ENCODE assay signal across 8 cellular contexts in the genomic region with DNA sequence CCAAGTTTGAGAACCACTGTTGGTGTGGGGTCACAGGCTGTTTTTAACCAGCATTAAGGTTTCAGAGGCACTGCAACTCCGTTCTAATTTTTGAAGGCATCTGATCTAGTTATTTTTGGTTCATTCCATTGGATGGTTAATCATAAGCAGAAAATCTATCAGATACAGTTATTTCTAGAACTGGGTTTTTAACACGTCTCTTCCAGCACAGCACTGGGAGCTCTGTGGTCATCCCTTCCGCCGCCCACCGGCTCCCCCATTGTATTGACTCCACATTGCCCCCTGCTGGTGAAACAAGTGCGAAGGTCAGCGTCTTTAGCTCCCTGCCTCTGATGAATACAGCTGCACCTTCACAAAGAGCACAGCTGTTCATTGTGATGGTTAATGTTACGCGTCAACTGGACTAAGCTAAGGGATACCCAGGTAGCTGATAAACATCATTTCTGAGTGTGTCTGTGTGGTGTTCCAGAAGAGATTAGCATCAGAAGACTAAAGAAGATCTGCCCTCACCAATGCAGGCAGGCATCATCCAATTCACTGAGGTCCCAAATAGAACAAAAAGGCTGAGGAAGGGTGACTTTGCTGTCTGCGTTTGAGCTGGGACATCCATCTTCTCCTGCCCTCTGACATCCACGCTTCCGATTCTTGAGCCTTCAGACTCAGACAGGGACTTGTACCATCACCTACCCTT. TPM values are rescaled to one million over a fixed set of nuclear protein-coding genes. Genes with fewer than 3 reads are reported as not detected.
DNase-seq lines count a peak whose midpoint lies in the region; ATAC-seq, FAIRE-seq and TF ChIP-seq lines count a peak whose summit lies in the region.

No MANE protein-coding gene starts in this region.

- peak overlapping the region; percentile 22; the same call in 1 of the 2 replicates for H2AFZ ChIP-seq in Loucy (ENCODE audit: low read length)

- H3K36me3 ChIP-seq in Loucy (ENCODE audit: insufficient read depth, low read length) (no peaks in the 10 kb centered on the region), endodermal cell (ENCODE audit: control insufficient read depth, insufficient read depth, low read length) (no peaks in the 10 kb centered on the region), tibial nerve (no peaks in the 10 kb centered on the region)

- no peaks in the 10 kb centered on the region for H4K20me1 ChIP-seq in Loucy (ENCODE audit: insufficient read depth, low read length, poor library complexity, severe bottlenecking)

- POLR2A ChIA-PET in naive thymus-derived CD8-positive, alpha-beta T cell (lab: Charles Lee) = no interaction called here

- H3K9me3 Mint-ChIP-seq in endodermal cell = no peaks in the 10 kb centered on the region
- peaks cover 0 to 6% (median 0%) of the 10 kb centered on the region in 9 donors for H3K9me3 Mint-ChIP-seq in naive thymus-derived CD8-positive, alpha-beta T cell

- H3K79me2 ChIP-seq in Loucy (ENCODE audit: insufficient read depth, low read length) = no peaks in the 10 kb centered on the region

- DNase-seq in ACHN (peak; percentile 50), GM12892 (ENCODE audit: insufficient read length) (peak; percentile 41), endodermal cell (peak; percentile 95), tibial nerve (ENCODE audit: low spot score in 2 of 2) (peak in 1 of 2 donors; percentile 57), DMS79 (lab: John Stamatoyannopoulos, UW) (no peak)
- peak; percentile 80 to 88 for DNase-seq in activated CD4-positive, alpha-beta T cell treated with anti-CD3 and anti-CD28 coated beads, Interleukin-2, amount 50 U/mL, for 48 hours
- DNase-seq in naive thymus-derived CD8-positive, alpha-beta T cell = peak; percentile 7 to 68 (median 38)

- 48 to 72% methylated on average over 6 to 12 of the region's 12 CpGs for WGBS in endodermal cell (ENCODE audit: insufficient coverage in 1 of 2, insufficient read length in 1 of 2), 2 experiments
- 30 to 42% methylated on average over 12 of the region's 12 CpGs for WGBS in tibial nerve, 2 donors

- H3K27ac Mint-ChIP-seq in endodermal cell = no peak overlapping the region
- H3K27ac Mint-ChIP-seq in naive thymus-derived CD8-positive, alpha-beta T cell = peak overlapping the region in 2 of 10 donors; percentile 1 to 33

- no peak overlapping the region for H3K27ac ChIP-seq in endodermal cell (ENCODE audit: low read depth, low read length)
- no peak overlapping the region for H3K27ac ChIP-seq in tibial nerve

- no peak overlapping the region for H3K4me2 ChIP-seq in Loucy (ENCODE audit: low read depth, low read length, poor library complexity, severe bottlenecking)

- peaks cover 3% of the 10 kb centered on the region for H3K27me3 Mint-ChIP-seq in endodermal cell (ENCODE audit: insufficient read depth)
- peaks cover 0 to 3% (median 0%) of the 10 kb centered on the region in 5 donors for H3K27me3 Mint-ChIP-seq in naive thymus-derived CD8-positive, alpha-beta T cell

- H3K9me2 ChIP-seq in Loucy (replicated peaks; ENCODE audit: low read depth, low read length) = no peaks in the 10 kb centered on the region

- H3K9me3 ChIP-seq in Loucy (ENCODE audit: insufficient read depth, low read depth, low read length) (no peaks in the 10 kb centered on the region), endodermal cell (ENCODE audit: control insufficient read depth, low read length) (no peaks in the 10 kb centered on the region), tibial nerve (peaks cover 0 to 3% (median 0%) of the 10 kb centered on the region in 4 donors)

- H3F3A ChIP-seq in Loucy (ENCODE audit: low read depth) = no peaks in the 10 kb centered on the region

- ATAC-seq in naive thymus-derived CD8-positive, alpha-beta T cell = peak; percentile 33 to 42

- no peaks in the 10 kb centered on the region for H3K4me1 ChIP-seq in Loucy (ENCODE audit: insufficient read depth, low read length, poor library complexity, severe bottlenecking)
- H3K4me1 ChIP-seq in endodermal cell (ENCODE audit: control insufficient read depth, insufficient read depth, low read length) = no peaks in the 10 kb centered on the region
- no peaks in the 10 kb centered on the region for H3K4me1 ChIP-seq in tibial nerve

- peak; percentile 92 for TF ChIP-seq CTCF in Loucy (conservative IDR thresholded peaks at IDR 0.05; ENCODE audit: low read length)
- peak; percentile 96 for TF ChIP-seq CTCF in endodermal cell (conservative IDR thresholded peaks at IDR 0.05)
- peak; percentile 35 to 59 (median 37) for TF ChIP-seq CTCF in tibial nerve (IDR thresholded peaks at IDR 0.05)

- no peaks in the 10 kb centered on the region for H3K4me1 Mint-ChIP-seq in endodermal cell
- H3K4me1 Mint-ChIP-seq in naive thymus-derived CD8-positive, alpha-beta T cell = peaks cover 3 to 37% (median 6%) of the 10 kb centered on the region in 4 donors

- no peak overlapping the region for H3K4me3 Mint-ChIP-seq in endodermal cell
- peak overlapping the region in 2 of 10 donors; percentile 7 to 54 for H3K4me3 Mint-ChIP-seq in naive thymus-derived CD8-positive, alpha-beta T cell

- no peak overlapping the region for H3K4me3 ChIP-seq in Loucy (ENCODE audit: low read length, poor library complexity, severe bottlenecking)
- no peak overlapping the region for H3K4me3 ChIP-seq in endodermal cell (ENCODE audit: low read length)
- H3K4me3 ChIP-seq in tibial nerve = no peak overlapping the region

- H3K27me3 ChIP-seq in Loucy (ENCODE audit: insufficient read depth, low read length, poor library complexity, severe bottlenecking) = peaks cover 1% of the 10 kb centered on the region
- peaks cover 6% of the 10 kb centered on the region for H3K27me3 ChIP-seq in endodermal cell (ENCODE audit: control insufficient read depth, insufficient read depth, low read length, poor library complexity, severe bottlenecking)
- no peaks in the 10 kb centered on the region for H3K27me3 ChIP-seq in tibial nerve

- H3K36me3 Mint-ChIP-seq in endodermal cell (ENCODE audit: low read depth) = no peaks in the 10 kb centered on the region
- H3K36me3 Mint-ChIP-seq in naive thymus-derived CD8-positive, alpha-beta T cell = no peaks in the 10 kb centered on the region

- in situ Hi-C loops in ACHN (cut with HindIII; ENCODE audit: low pct_ligation_motif_present, low pct_unique_long_range_greater_than_20kb, low sequenced_read_pairs) = no loop called here

- no peak for FAIRE-seq in GM12892 (lab: Jason Lieb, UNC)

- TF ChIP-seq EP300 in tibial nerve (IDR thresholded peaks at IDR 0.05) = no peak

- H3K9ac ChIP-seq in Loucy (ENCODE audit: low read depth, low read length, poor library complexity, severe bottlenecking) (no peak overlapping the region), endodermal cell (ENCODE audit: extremely low read depth, low read length, poor library complexity, severe bottlenecking) (no peak overlapping the region)

- no peak for TF ChIP-seq POLR2A in GM12892 (IDR thresholded peaks at IDR 0.05; ENCODE audit: low read depth, low read length)
- no peak for TF ChIP-seq POLR2A in tibial nerve (IDR thresholded peaks at IDR 0.05)

RNA-seq across cellular contexts. Expression of a gene that starts 8.5 kb away (rescaled TPM):
- not detected for polyA plus RNA-seq in GM12892 (2012; ENCODE audit: missing spikeins)
- total RNA-seq in endodermal cell (not detected), tibial nerve (1 to 10 TPM in 1 of 4 donors, not detected in 3; 4.5 TPM)
- not detected for polyA plus RNA-seq in endodermal cell (2013, experiment 1 of 2)
- not detected for polyA plus RNA-seq in endodermal cell (2013, experiment 2 of 2)
- not detected for total RNA-seq in naive thymus-derived CD8-positive, alpha-beta T cell
- not detected for polyA plus RNA-seq in naive thymus-derived CD8-positive, alpha-beta T cell

RNA-seq across cellular contexts. Expression of a gene that starts 17.4 kb away (rescaled TPM):
- polyA plus RNA-seq in GM12892 (2012; ENCODE audit: missing spikeins) = 413 TPM
- total RNA-seq in endodermal cell (not detected), tibial nerve (1 to 10 TPM in 1 of 4 donors, not detected in 3; 3.6 TPM)
- not detected for polyA plus RNA-seq in endodermal cell (2013, experiment 1 of 2)
- polyA plus RNA-seq in endodermal cell (2013, experiment 2 of 2) = not detected
- total RNA-seq in naive thymus-derived CD8-positive, alpha-beta T cell = 1 to 10 TPM; 1.6 to 2.6 TPM
- polyA plus RNA-seq in naive thymus-derived CD8-positive, alpha-beta T cell = 10 to 100 TPM in 1 of 3 donors, not detected in 2; 10.9 TPM

RNA-seq across cellular contexts. Expression of a gene that starts 31.1 kb away (rescaled TPM):
- polyA plus RNA-seq in GM12892 (2012; ENCODE audit: missing spikeins) = 118 TPM
- not detected for total RNA-seq in endodermal cell
- polyA plus RNA-seq in endodermal cell (2013, experiment 1 of 2) = not detected
- not detected for polyA plus RNA-seq in endodermal cell (2013, experiment 2 of 2)
- total RNA-seq in naive thymus-derived CD8-positive, alpha-beta T cell = 1 to 10 TPM; 2.9 to 4.3 TPM
- polyA plus RNA-seq in naive thymus-derived CD8-positive, alpha-beta T cell = 100 to 1,000 TPM in 1 of 3 donors, 1 to 10 TPM in 2; 2.9 to 219 (median 3.9) TPM
- 1 to 10 TPM in 2 of 4 donors, under 1 TPM in 1, not detected in 1; 0.90 to 2.4 (median 1.9) TPM for total RNA-seq in tibial nerve

RNA-seq across cellular contexts. Expression of a gene that starts 54.8 kb away (rescaled TPM):
- not detected for polyA plus RNA-seq in GM12892 (2012; ENCODE audit: missing spikeins)
- total RNA-seq in endodermal cell (not detected), tibial nerve (10 to 100 TPM in 2 of 4 donors, 1 to 10 TPM in 2; 3.1 to 36.9 (median 15.9) TPM)
- not detected for polyA plus RNA-seq in endodermal cell (2013, experiment 1 of 2)
- not detected for polyA plus RNA-seq in endodermal cell (2013, experiment 2 of 2)
- not detected for total RNA-seq in naive thymus-derived CD8-positive, alpha-beta T cell
- polyA plus RNA-seq in naive thymus-derived CD8-positive, alpha-beta T cell = not detected

Comparison
In these comparisons a context has a peak if more than half of its experiments do, and no peak if none do; other contexts are left out.
1. CTCF ChIP-seq: peak in every context shown above with its lines; median percentile 96 in endodermal cell; 92 in Loucy; 37 in tibial nerve.